ENCODE assay signal across 12 cellular contexts in the genomic region with DNA sequence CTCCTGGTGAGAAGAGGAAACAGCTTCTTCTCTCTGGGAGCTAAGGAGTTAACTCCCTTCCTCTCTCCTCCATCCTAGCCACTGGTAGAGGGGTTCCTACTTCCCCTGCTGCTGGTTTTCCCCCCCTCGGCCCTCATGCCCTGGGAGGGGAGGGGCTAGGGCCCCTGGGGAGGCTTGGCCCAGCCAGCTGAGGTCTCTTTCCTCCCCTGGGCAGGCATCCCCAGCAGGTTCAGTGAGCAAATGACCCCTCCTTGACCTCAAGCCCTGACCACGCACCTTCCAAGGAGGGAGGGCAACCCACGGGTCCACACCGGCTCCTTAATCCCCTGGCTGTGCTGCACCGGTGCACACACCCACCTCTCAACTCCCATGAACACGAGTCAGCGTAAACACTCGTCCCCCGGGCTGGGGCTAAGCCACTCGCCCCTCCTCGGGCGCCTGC. TPM values are rescaled to one million over a fixed set of nuclear protein-coding genes. Genes with fewer than 3 reads are reported as not detected.
A peak's percentile ranks its signal among the peaks of the same experiment; 100 is the strongest.
DNase-seq lines count a peak whose midpoint lies in the region; ATAC-seq and TF ChIP-seq lines count a peak whose summit lies in the region.
"Had no signal": no experiment of that assay in that cellular context is flagged by ENCODE, and none has a peak within 500 bp of the region (broad histone marks: within the 10 kb centered on the region; RNA-seq: fewer than 3 reads in every experiment).

No MANE protein-coding gene starts in this region.

- no peaks in the 10 kb centered on the region for H3K9me3 Mint-ChIP-seq in effector memory CD8-positive, alpha-beta T cell
- H3K9me3 Mint-ChIP-seq: T-helper 2 cell treated with Interferon-gamma antibody and Interleukin-4, amounts not matched to agents 5 μg/mL and 100 μg/mL, for 36 hours had no signal

- peaks cover 5 to 7% of the 10 kb centered on the region in 2 donors for H3K4me1 Mint-ChIP-seq in effector memory CD8-positive, alpha-beta T cell (ENCODE audit: low read depth in 2 of 2)

- no peak overlapping the region for H3K27ac Mint-ChIP-seq in effector memory CD8-positive, alpha-beta T cell
- H3K27ac Mint-ChIP-seq: T-helper 2 cell treated with Interferon-gamma antibody and Interleukin-4, amounts not matched to agents 5 μg/mL and 100 μg/mL, for 36 hours had no signal

- peaks cover 90% of the 10 kb centered on the region for H3K27me3 ChIP-seq in smooth muscle cell (ENCODE audit: low read depth)

- no peak overlapping the region for H3K27ac ChIP-seq in smooth muscle cell (ENCODE audit: low read depth)
- H3K27ac ChIP-seq: KMS-11 had no signal

- no peaks in the 10 kb centered on the region for H3K36me3 Mint-ChIP-seq in effector memory CD8-positive, alpha-beta T cell (ENCODE audit: insufficient read depth)

- no peak overlapping the region for H3K4me3 ChIP-seq in smooth muscle cell

- peaks cover 88 to 95% of the 10 kb centered on the region in 2 donors for H3K27me3 Mint-ChIP-seq in effector memory CD8-positive, alpha-beta T cell

- H3K4me2 ChIP-seq in smooth muscle cell: no peak overlapping the region

- no peak for ATAC-seq in effector memory CD8-positive, alpha-beta T cell (replicated peaks)
- no peak for ATAC-seq in HG03432 (IDR thresholded peaks at IDR 0.05; ENCODE audit: unreplicated experiment)
- no peak for ATAC-seq in activated CD4-positive, CD25-positive, alpha-beta regulatory T cell treated with anti-CD3 and anti-CD28 coated beads, Interleukin-2, amount 50 U/mL, for 24 hours

- H4K20me1 ChIP-seq in smooth muscle cell (ENCODE audit: low read depth): no peaks in the 10 kb centered on the region

- DNase-seq in NOMO-1 treated with DMSO at 0.1 percent for 48 hours (lab: John Stamatoyannopoulos, UW; ENCODE audit: unreplicated experiment): peak; percentile 35
- DNase-seq in NOMO-1 treated with dmso at 0.1 percent for 144 hours (lab: John Stamatoyannopoulos, UW; ENCODE audit: unreplicated experiment): no peak
- DNase-seq in KBM-7: peak; percentile 51
- no peak for DNase-seq in effector memory CD8-positive, alpha-beta T cell
- DNase-seq in putamen (ENCODE audit: low spot score): peak; percentile 44
- DNase-seq in smooth muscle cell (lab: John Stamatoyannopoulos, UW; ENCODE audit: unreplicated experiment): no peak
- DNase-seq: activated CD8-positive, alpha-beta memory T cell treated with anti-CD3 and anti-CD28 coated beads, Interleukin-2, amount 50 U/mL, for 4 hours; stimulated activated naive CD4-positive, alpha-beta T cell treated with Interleukin-2 at 50 U/mL for 16 hours had no signal

- H3K9ac ChIP-seq in smooth muscle cell (ENCODE audit: low read depth): no peak overlapping the region
- H3K9ac ChIP-seq: KMS-11 had no signal

- H2AFZ ChIP-seq in smooth muscle cell (ENCODE audit: low read depth): no peak overlapping the region

- in situ Hi-C loops in KBM-7 (cut with MboI; ENCODE audit: low pct_unique_long_range_greater_than_20kb, low sequenced_read_pairs): no loop called here

- no peak for TF ChIP-seq CTCF in smooth muscle cell (IDR thresholded peaks at IDR 0.05; ENCODE audit: borderline replicate concordance, insufficient read depth, poor library complexity, severe bottlenecking)

- H3F3A ChIP-seq in smooth muscle cell (ENCODE audit: low read depth): no peaks in the 10 kb centered on the region

- 9% methylated on average over 11 of the region's 12 CpGs for WGBS in smooth muscle cell (ENCODE audit: low lambda C conversion rate)

- no peaks in the 10 kb centered on the region for H3K36me3 ChIP-seq in smooth muscle cell (ENCODE audit: low read depth)

- peaks cover 11% of the 10 kb centered on the region for H3K4me1 ChIP-seq in smooth muscle cell (ENCODE audit: low read depth)

- no peaks in the 10 kb centered on the region for H3K79me2 ChIP-seq in smooth muscle cell (ENCODE audit: low read depth)

- H3K9me3 ChIP-seq in smooth muscle cell (replicated peaks; ENCODE audit: low read depth): no peaks in the 10 kb centered on the region

- peak overlapping the region; percentile 5 to 23 for H3K4me3 Mint-ChIP-seq in effector memory CD8-positive, alpha-beta T cell
- H3K4me3 Mint-ChIP-seq: T-helper 2 cell treated with Interferon-gamma antibody and Interleukin-4, amounts not matched to agents 5 μg/mL and 100 μg/mL, for 36 hours had no signal

RNA-seq across cellular contexts. Expression of gene SRCIN1, which starts 33.9 kb away (rescaled TPM):
- 0.09 and 0.90 TPM in 2 replicates for total RNA-seq in smooth muscle cell
- polyA plus RNA-seq in smooth muscle cell: 0.16 and 0.72 TPM in 2 replicates

Comparison
In these comparisons a context has a peak if more than half of its experiments do, and no peak if none do; other contexts are left out.
1. DNase-seq: peak in NOMO-1 treated with DMSO at 0.1 percent for 48 hours (single experiment), KBM-7 (single experiment) and putamen (single experiment); none in NOMO-1 treated with dmso at 0.1 percent for 144 hours (single experiment), effector memory CD8-positive, alpha-beta T cell (0 of 3) and smooth muscle cell (single experiment).